Comparison of ENCODE assay signal across 19 cellular contexts in the genomic region with DNA sequence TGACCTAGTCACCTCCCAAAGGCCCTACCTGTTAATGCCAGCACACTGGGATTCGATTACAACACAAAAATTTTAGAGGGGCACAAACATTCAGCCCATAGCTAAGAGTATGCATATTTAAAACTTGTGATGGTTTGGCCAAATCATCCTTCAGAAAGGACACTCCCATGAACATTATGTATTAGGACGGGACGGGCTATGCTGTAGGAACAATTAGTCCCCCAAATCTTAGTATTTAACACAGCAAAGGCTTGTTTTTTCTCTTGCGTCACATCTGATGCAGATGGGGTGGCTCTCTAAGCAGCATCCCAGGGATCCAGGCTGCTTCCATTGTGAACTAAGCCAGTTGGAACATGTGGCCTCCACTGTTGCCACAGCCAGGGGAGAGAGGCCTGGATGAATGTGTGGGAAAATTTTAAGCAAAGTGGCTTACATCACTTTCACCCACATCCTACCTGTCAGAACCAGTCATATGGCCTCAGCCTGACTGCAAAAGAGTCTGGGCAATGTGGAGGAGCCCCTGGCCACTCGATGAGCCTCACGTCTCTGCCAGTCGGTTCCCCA. TPM values are rescaled to one million over a fixed set of nuclear protein-coding genes. Genes with fewer than 3 reads are reported as not detected.
DNase-seq lines count a peak whose midpoint lies in the region; ATAC-seq and TF ChIP-seq lines count a peak whose summit lies in the region.
"Had no signal": no experiment of that assay in that cellular context is flagged by ENCODE, and none has a peak within 500 bp of the region (broad histone marks: within the 10 kb centered on the region; RNA-seq: fewer than 3 reads in every experiment).

No MANE protein-coding gene starts in this region.

- H3K36me3 ChIP-seq in breast epithelium (no peaks in the 10 kb centered on the region), suprapubic skin (no peaks in the 10 kb centered on the region)
- H3K36me3 ChIP-seq: BLaER1 treated with 17β-estradiol and CSF1 and Interleukin-3, amounts not matched to agents 10 nM and 100 nM had no signal

- no peaks in the 10 kb centered on the region for H3K27me3 ChIP-seq in breast epithelium
- H3K27me3 ChIP-seq in dorsolateral prefrontal cortex = no peaks in the 10 kb centered on the region
- no peaks in the 10 kb centered on the region for H3K27me3 ChIP-seq in layer of hippocampus (ENCODE audit: control insufficient read depth, insufficient read depth, low read length)
- no peaks in the 10 kb centered on the region for H3K27me3 ChIP-seq in suprapubic skin
- H3K27me3 ChIP-seq: BLaER1 treated with 17β-estradiol and CSF1 and Interleukin-3, amounts not matched to agents 10 nM and 100 nM had no signal

- no peak overlapping the region for H3K4me3 Mint-ChIP-seq in MCF 10A (ENCODE audit: unreplicated experiment)
- H3K4me3 Mint-ChIP-seq: HFFc6 had no signal

- CTCF ChIA-PET in MCF 10A (lab: Yijun Ruan, JAX) = interaction anchor here (0.6 kb wide), 1 partner anchor 94 kb away, joined by 3 read pairs; no protein-coding TSS in a partner anchor

- POLR2A ChIA-PET in MCF 10A (lab: Yijun Ruan, JAX) = interaction anchor here (0.6 to 1.2 kb wide), 2 partner anchors 55 to 427 kb away, joined by 3 read pairs; no protein-coding TSS in a partner anchor

- H3K4me3 ChIP-seq in breast epithelium (no peak overlapping the region), dorsolateral prefrontal cortex (no peak overlapping the region), suprapubic skin (no peak overlapping the region)
- H3K4me3 ChIP-seq: BLaER1 treated with 17β-estradiol and CSF1 and Interleukin-3, amounts not matched to agents 10 nM and 100 nM had no signal

- no peak for ATAC-seq in GM21529 (IDR thresholded peaks at IDR 0.05; ENCODE audit: unreplicated experiment)
- ATAC-seq in activated CD4-positive, CD25-positive, alpha-beta regulatory T cell treated with anti-CD3 and anti-CD28 coated beads, Interleukin-2, amount 50 U/mL, for 24 hours = no peak
- ATAC-seq: PC-3 had no signal

- H3K27ac Mint-ChIP-seq in MCF 10A (ENCODE audit: low read depth, unreplicated experiment) = no peak overlapping the region
- H3K27ac Mint-ChIP-seq: HFFc6 had no signal

- no peak for TF ChIP-seq POLR2A in breast epithelium (IDR thresholded peaks at IDR 0.05)
- TF ChIP-seq POLR2A in suprapubic skin (IDR thresholded peaks at IDR 0.05) = no peak

- H3K36me3 Mint-ChIP-seq in MCF 10A (ENCODE audit: insufficient read depth, unreplicated experiment) = peaks cover 43% of the 10 kb centered on the region

- 81% methylated on average over 7 of the region's 7 CpGs for WGBS in suprapubic skin

- no peak overlapping the region for H3K27ac ChIP-seq in breast epithelium
- H3K27ac ChIP-seq in dorsolateral prefrontal cortex = peak overlapping the region in 57 of 59 donors; percentile 14 to 100 (median 82)
- H3K27ac ChIP-seq in layer of hippocampus (ENCODE audit: low read depth, low read length) = peak overlapping the region; percentile 73
- peak overlapping the region; percentile 67 for H3K27ac ChIP-seq in suprapubic skin
- H3K27ac ChIP-seq: 22Rv1; BLaER1 treated with 17β-estradiol and CSF1 and Interleukin-3, amounts not matched to agents 10 nM and 100 nM; KMS-11 had no signal

- H3K9me3 ChIP-seq in breast epithelium = no peaks in the 10 kb centered on the region
- no peaks in the 10 kb centered on the region for H3K9me3 ChIP-seq in suprapubic skin

- TF ChIP-seq EP300 in suprapubic skin (IDR thresholded peaks at IDR 0.05) = no peak

- H3K9me3 Mint-ChIP-seq in MCF 10A (ENCODE audit: unreplicated experiment) = peaks cover 7% of the 10 kb centered on the region
- H3K9me3 Mint-ChIP-seq: HFFc6 had no signal

- no peaks in the 10 kb centered on the region for H3K27me3 Mint-ChIP-seq in MCF 10A (ENCODE audit: insufficient read depth, unreplicated experiment)

- H3K4me1 ChIP-seq in breast epithelium (peaks cover 6 to 11% of the 10 kb centered on the region in 2 donors), suprapubic skin (peaks cover 36% of the 10 kb centered on the region)

- H3K4me1 Mint-ChIP-seq in MCF 10A (ENCODE audit: insufficient read depth, unreplicated experiment) = peaks cover 17% of the 10 kb centered on the region

- TF ChIP-seq CTCF in MCF 10A (IDR thresholded peaks at IDR 0.05; ENCODE audit: unreplicated experiment) (no peak), breast epithelium (IDR thresholded peaks at IDR 0.05) (no peak), dorsolateral prefrontal cortex (IDR thresholded peaks at IDR 0.05 in 54 of 56, conservative IDR thresholded peaks at IDR 0.05 in 2 of 56; ENCODE audit: low read depth in 1 of 56, partially characterized antibody in 56 of 56) (no peak), suprapubic skin (IDR thresholded peaks at IDR 0.05) (no peak)

- DNase-seq in MCF 10A (ENCODE audit: unreplicated experiment) (peak; percentile 52), breast epithelium (ENCODE audit: low spot score in 2 of 2) (no peak), dorsolateral prefrontal cortex (peak in 2 of 10 donors; percentile 51 to 57), suprapubic skin (ENCODE audit: low spot score in 2 of 2) (no peak), activated T-cell treated with anti-CD3 and anti-CD28 coated beads for 4 hours (no peak)
- DNase-seq: DMS 273 treated with DMSO at 0.1 percent for 48 hours, HFFc6, MM.1S, NCI-H1105, NCI-H187 treated with DMSO at 0.1 percent for 48 hours, NCI-H446, NCI-H748 treated with DMSO at 0.1 percent for 48 hours, PC-3 had no signal

- BruUV-seq in MCF 10A (replicated peaks; lab: Mats Ljungman, UMichigan) = no TSS peak

- intact Hi-C loops in MCF 10A (cut with micrococcal nuclease) = no loop called here
- intact Hi-C loops in breast epithelium (cut with DNase I; ENCODE audit: low total_unique reads) = no loop called here
- intact Hi-C loops in dorsolateral prefrontal cortex (cut with DNase I) = no loop called here

RNA-seq across cellular contexts. Expression of gene CHST3, which starts 26.6 kb away (rescaled TPM):
- total RNA-seq in MCF 10A (2022) (28.7 and 29.3 TPM in 2 replicates), breast epithelium (10 to 100 TPM; 20.2 to 34.5 (median 25.6) TPM), dorsolateral prefrontal cortex (10 to 100 TPM in 108 of 120 experiments, 1 to 10 TPM in 12; 7.0 to 62.9 (median 19.6) TPM), suprapubic skin (10 to 100 TPM; 17.9 to 29.3 (median 23.2) TPM)

Comparison
In these comparisons a context has a peak if more than half of its experiments do, and no peak if none do; other contexts are left out.
1. H3K27ac ChIP-seq: peak in dorsolateral prefrontal cortex (57 of 59), layer of hippocampus (single experiment) and suprapubic skin (single experiment); none in breast epithelium (0 of 2).